ENCODE assay signal across 9 cellular contexts in the genomic region with DNA sequence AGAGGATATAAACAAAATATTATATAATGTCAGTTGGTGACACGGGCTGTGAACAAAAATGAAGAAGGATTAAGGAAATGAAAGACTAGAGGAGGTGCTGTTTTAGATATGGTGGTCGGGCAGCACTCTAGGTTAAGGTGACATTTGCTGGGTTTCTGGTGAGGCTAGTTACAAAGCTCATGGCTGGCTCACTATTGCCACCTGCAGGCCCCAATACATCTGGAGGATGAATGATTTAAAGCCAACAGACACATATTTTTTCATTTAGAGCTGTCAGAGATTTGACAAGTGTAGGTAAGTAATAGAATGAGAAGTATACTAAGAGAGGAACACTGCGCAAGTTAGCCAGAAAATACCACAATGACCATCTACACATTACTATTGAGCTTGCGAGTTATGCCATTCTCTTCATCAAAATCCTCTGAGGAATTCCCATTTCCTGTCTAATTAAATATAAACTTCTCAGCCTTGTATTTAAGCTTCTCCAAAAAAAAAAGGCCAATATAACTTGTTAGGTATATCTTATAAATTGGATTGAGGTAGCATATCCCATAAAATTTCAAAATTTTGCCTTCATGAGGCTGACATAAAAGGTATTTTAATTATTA. TPM values are rescaled to one million over a fixed set of nuclear protein-coding genes. Genes with fewer than 3 reads are reported as not detected.
DNase-seq lines count a peak whose midpoint lies in the region; ATAC-seq, FAIRE-seq and TF ChIP-seq lines count a peak whose summit lies in the region.
"Had no signal": no experiment of that assay in that cellular context is flagged by ENCODE, and none has a peak within 500 bp of the region (broad histone marks: within the 10 kb centered on the region; RNA-seq: fewer than 3 reads in every experiment).

No MANE protein-coding gene starts in this region.

- no peaks in the 10 kb centered on the region for H3K36me3 ChIP-seq in OCI-LY1 (ENCODE audit: insufficient read depth, low read length)

- H3K4me2 ChIP-seq in OCI-LY1 (ENCODE audit: low read length), result no peak overlapping the region

- H3K4me1 Mint-ChIP-seq in Calu3 (ENCODE audit: low read depth, unreplicated experiment), result no peaks in the 10 kb centered on the region
- H3K4me1 Mint-ChIP-seq in activated T-helper 2 cell treated with anti-CD3 and anti-CD28 coated beads, Interferon-gamma antibody, Interleukin-2, Interleukin-4, amounts not matched to agents 10 μg/mL and 5 μg/mL and 100 μg/mL, durations not matched to agents 14 hours and 24 hours and 36 hours (ENCODE audit: low read depth), result peaks cover 8% of the 10 kb centered on the region
- peaks cover 37% of the 10 kb centered on the region for H3K4me1 Mint-ChIP-seq in progenitor cell of endocrine pancreas (ENCODE audit: low read depth)

- H3K27me3 ChIP-seq in OCI-LY1 (ENCODE audit: insufficient read depth, low read length), result no peaks in the 10 kb centered on the region

- no TSS peak for BruUV-seq in Calu3 (replicated peaks; lab: Mats Ljungman, UMichigan)

- H2AFZ ChIP-seq in OCI-LY1 (ENCODE audit: low read length), result no peak overlapping the region

- H3K9me2 ChIP-seq in OCI-LY1 (ENCODE audit: low read depth, low read length), result no peaks in the 10 kb centered on the region

- H3K36me3 Mint-ChIP-seq in Calu3 (ENCODE audit: insufficient read depth, unreplicated experiment) (no peaks in the 10 kb centered on the region), progenitor cell of endocrine pancreas (ENCODE audit: insufficient read depth) (no peaks in the 10 kb centered on the region)
- no peaks in the 10 kb centered on the region for H3K36me3 Mint-ChIP-seq in activated T-helper 2 cell treated with anti-CD3 and anti-CD28 coated beads, Interferon-gamma antibody, Interleukin-2, Interleukin-4, amounts not matched to agents 10 μg/mL and 5 μg/mL and 100 μg/mL, durations not matched to agents 14 hours and 24 hours and 36 hours (ENCODE audit: low read depth)
- H3K36me3 Mint-ChIP-seq: activated naive CD4-positive, alpha-beta T cell treated with anti-CD3 and anti-CD28 coated beads, Interleukin-2, amount 50 U/mL, for 24 hours had no signal

- peak; percentile 17 for FAIRE-seq in frontal cortex (lab: Jason Lieb, UNC)

- H3K4me3 Mint-ChIP-seq in Calu3 (ENCODE audit: low read depth, unreplicated experiment) (no peak overlapping the region), progenitor cell of endocrine pancreas (ENCODE audit: low read depth) (no peak overlapping the region)
- H3K4me3 Mint-ChIP-seq in activated T-helper 2 cell treated with anti-CD3 and anti-CD28 coated beads, Interferon-gamma antibody, Interleukin-2, Interleukin-4, amounts not matched to agents 10 μg/mL and 5 μg/mL and 100 μg/mL, durations not matched to agents 14 hours and 24 hours and 36 hours (ENCODE audit: low read depth), result no peak overlapping the region
- H3K4me3 Mint-ChIP-seq: activated naive CD4-positive, alpha-beta T cell treated with anti-CD3 and anti-CD28 coated beads, Interleukin-2, amount 50 U/mL, for 24 hours had no signal

- peak; percentile 56 for TF ChIP-seq CTCF in Calu3 (IDR thresholded peaks at IDR 0.05; ENCODE audit: unreplicated experiment)
- TF ChIP-seq CTCF in OCI-LY1 (IDR thresholded peaks at IDR 0.05; ENCODE audit: low read length), result peak; percentile 76
- TF ChIP-seq CTCF in progenitor cell of endocrine pancreas (IDR thresholded peaks at IDR 0.05; ENCODE audit: unreplicated experiment), result peak; percentile 86

- no peaks in the 10 kb centered on the region for H3K9me3 ChIP-seq in OCI-LY1 (ENCODE audit: low read length)

- intact Hi-C loops in Calu3 (cut with micrococcal nuclease; ENCODE audit: unreplicated experiment), result loop anchor here (1.0 to 10.0 kb wide), 2 partner anchors 60 to 294 kb away; no protein-coding TSS in a partner anchor
- intact Hi-C loops in activated T-helper 2 cell treated with anti-CD3 and anti-CD28 coated beads, Interferon-gamma antibody, Interleukin-2, Interleukin-4, amounts not matched to agents 10 μg/mL and 5 μg/mL and 100 μg/mL, durations not matched to agents 14 hours and 24 hours and 36 hours (cut with micrococcal nuclease), result loop anchor here (1.0 to 10.0 kb wide), 2 partner anchors 69 to 284 kb away; a partner anchor contains a TSS

- no peak overlapping the region for H3K9ac ChIP-seq in OCI-LY1 (ENCODE audit: low read length)

- no peaks in the 10 kb centered on the region for H4K20me1 ChIP-seq in OCI-LY1 (ENCODE audit: insufficient read depth, low read length)

- H3K4me3 ChIP-seq in OCI-LY1 (ENCODE audit: low read depth, low read length, poor library complexity, severe bottlenecking), result no peak overlapping the region

- CTCF ChIA-PET in Calu3 (lab: Charles Lee), result interaction anchor here (0.7 to 3.1 kb wide), 8 partner anchors 8 to 322 kb away, joined by 3 to 84 read pairs (median 8); a partner anchor contains a TSS

- H3K27me3 Mint-ChIP-seq in Calu3 (ENCODE audit: unreplicated experiment) (no peaks in the 10 kb centered on the region), progenitor cell of endocrine pancreas (peaks cover 7% of the 10 kb centered on the region)
- peaks cover 10% of the 10 kb centered on the region for H3K27me3 Mint-ChIP-seq in activated T-helper 2 cell treated with anti-CD3 and anti-CD28 coated beads, Interferon-gamma antibody, Interleukin-2, Interleukin-4, amounts not matched to agents 10 μg/mL and 5 μg/mL and 100 μg/mL, durations not matched to agents 14 hours and 24 hours and 36 hours (ENCODE audit: low read depth)
- H3K27me3 Mint-ChIP-seq: activated naive CD4-positive, alpha-beta T cell treated with anti-CD3 and anti-CD28 coated beads, Interleukin-2, amount 50 U/mL, for 24 hours had no signal

- H3K27ac ChIP-seq in OCI-LY1 (ENCODE audit: low read depth, low read length, poor library complexity, severe bottlenecking), result no peak overlapping the region

- no peak overlapping the region for H3K27ac Mint-ChIP-seq in Calu3 (ENCODE audit: unreplicated experiment)
- no peak overlapping the region for H3K27ac Mint-ChIP-seq in activated T-helper 2 cell treated with anti-CD3 and anti-CD28 coated beads, Interferon-gamma antibody, Interleukin-2, Interleukin-4, amounts not matched to agents 10 μg/mL and 5 μg/mL and 100 μg/mL, durations not matched to agents 14 hours and 24 hours and 36 hours
- peak overlapping the region; percentile 89 for H3K27ac Mint-ChIP-seq in progenitor cell of endocrine pancreas
- H3K27ac Mint-ChIP-seq: activated naive CD4-positive, alpha-beta T cell treated with anti-CD3 and anti-CD28 coated beads, Interleukin-2, amount 50 U/mL, for 24 hours had no signal

- H3K4me1 ChIP-seq in OCI-LY1 (ENCODE audit: insufficient read depth, low read length, severe bottlenecking), result peaks cover 8% of the 10 kb centered on the region

- ATAC-seq in GM19324 (IDR thresholded peaks at IDR 0.05; ENCODE audit: low FRiP score, unreplicated experiment), result peak; percentile 61
- ATAC-seq in HG03196 (IDR thresholded peaks at IDR 0.05; ENCODE audit: unreplicated experiment), result peak; percentile 69

- DNase-seq in Calu3, result peak; percentile 67
- peak; percentile 36 for DNase-seq in activated T-helper 2 cell treated with anti-CD3 and anti-CD28 coated beads, Interferon-gamma antibody, Interleukin-2, Interleukin-4, amounts not matched to agents 10 μg/mL and 5 μg/mL and 100 μg/mL, durations not matched to agents 14 hours and 24 hours and 36 hours (ENCODE audit: low spot score)
- DNase-seq in frontal cortex (ENCODE audit: low spot score in 2 of 2), result peak in 1 of 2 donors; percentile 41
- DNase-seq in progenitor cell of endocrine pancreas (ENCODE audit: low spot score, unreplicated experiment), result peak; percentile 45
- DNase-seq in KG1 (lab: John Stamatoyannopoulos, UW), result no peak

- no peaks in the 10 kb centered on the region for H3K79me2 ChIP-seq in OCI-LY1 (ENCODE audit: insufficient read depth, low read length)

- H3K9me3 Mint-ChIP-seq in Calu3 (ENCODE audit: low read depth, unreplicated experiment), result no peaks in the 10 kb centered on the region
- H3K9me3 Mint-ChIP-seq in activated T-helper 2 cell treated with anti-CD3 and anti-CD28 coated beads, Interferon-gamma antibody, Interleukin-2, Interleukin-4, amounts not matched to agents 10 μg/mL and 5 μg/mL and 100 μg/mL, durations not matched to agents 14 hours and 24 hours and 36 hours, result no peaks in the 10 kb centered on the region
- no peaks in the 10 kb centered on the region for H3K9me3 Mint-ChIP-seq in progenitor cell of endocrine pancreas (ENCODE audit: low read depth)
- H3K9me3 Mint-ChIP-seq: activated naive CD4-positive, alpha-beta T cell treated with anti-CD3 and anti-CD28 coated beads, Interleukin-2, amount 50 U/mL, for 24 hours had no signal

- H3F3A ChIP-seq in OCI-LY1 (ENCODE audit: insufficient read depth, low read length), result no peaks in the 10 kb centered on the region

RNA-seq across cellular contexts. Expression of a gene that starts 6.4 kb away (rescaled TPM):
- total RNA-seq in Calu3 (2022), result 0.24 TPM in 1 of 2 replicates, not detected in the other
- total RNA-seq in activated T-helper 2 cell treated with anti-CD3 and anti-CD28 coated beads, Interferon-gamma antibody, Interleukin-2, Interleukin-4, amounts not matched to agents 10 μg/mL and 5 μg/mL and 100 μg/mL, durations not matched to agents 14 hours and 24 hours and 36 hours, result not detected in 2 replicates
- total RNA-seq in frontal cortex, result not detected
- total RNA-seq in progenitor cell of endocrine pancreas, result 7.4 and 14.0 TPM in 2 replicates

RNA-seq across cellular contexts. Expression of a gene that starts 28.3 kb away (rescaled TPM):
- total RNA-seq in Calu3 (2022), result 0.34 TPM in 1 of 2 replicates, not detected in the other
- not detected in 2 replicates for total RNA-seq in activated T-helper 2 cell treated with anti-CD3 and anti-CD28 coated beads, Interferon-gamma antibody, Interleukin-2, Interleukin-4, amounts not matched to agents 10 μg/mL and 5 μg/mL and 100 μg/mL, durations not matched to agents 14 hours and 24 hours and 36 hours
- total RNA-seq in frontal cortex, result not detected
- 13.5 and 18.2 TPM in 2 replicates for total RNA-seq in progenitor cell of endocrine pancreas

RNA-seq across cellular contexts. Expression of a gene that starts 56.0 kb away (rescaled TPM):
- total RNA-seq in Calu3 (2022) (0.38 and 0.59 TPM in 2 replicates), frontal cortex (not detected), progenitor cell of endocrine pancreas (37.7 and 63.3 TPM in 2 replicates)
- total RNA-seq in activated T-helper 2 cell treated with anti-CD3 and anti-CD28 coated beads, Interferon-gamma antibody, Interleukin-2, Interleukin-4, amounts not matched to agents 10 μg/mL and 5 μg/mL and 100 μg/mL, durations not matched to agents 14 hours and 24 hours and 36 hours, result not detected in 2 replicates

Comparison
In these comparisons a context has a peak if more than half of its experiments do, and no peak if none do; other contexts are left out.
1. RNA of a gene that starts 28.3 kb away (total RNA-seq): 13.5 to 18.2 TPM in progenitor cell of endocrine pancreas; 0.34 TPM in Calu3, not detected in activated T-helper 2 cell treated with anti-CD3 and anti-CD28 coated beads, Interferon-gamma antibody, Interleukin-2, Interleukin-4, amounts not matched to agents 10 μg/mL and 5 μg/mL and 100 μg/mL, durations not matched to agents 14 hours and 24 hours and 36 hours and not detected in frontal cortex (single experiment); every median in the first group is over 10 times any median in the second.
2. RNA of a gene that starts 56.0 kb away (total RNA-seq): 37.7 to 63.3 TPM in progenitor cell of endocrine pancreas; 0.38 to 0.59 TPM in Calu3, not detected in activated T-helper 2 cell treated with anti-CD3 and anti-CD28 coated beads, Interferon-gamma antibody, Interleukin-2, Interleukin-4, amounts not matched to agents 10 μg/mL and 5 μg/mL and 100 μg/mL, durations not matched to agents 14 hours and 24 hours and 36 hours and not detected in frontal cortex (single experiment); every median in the first group is over 10 times any median in the second.
3. Peak in every context shown above with its lines, with median percentiles within 50 percentile points of each other: CTCF ChIP-seq.